Comparison of ENCODE assay signal across 12 cellular contexts in genomic region chr17:43971436-43971835, GRCh38. TPM values are rescaled to one million over a fixed set of nuclear protein-coding genes. Genes with fewer than 3 reads are reported as not detected.
"Had no signal": no experiment of that assay in that cellular context is flagged by ENCODE, and none has a peak within 500 bp of the region (broad histone marks: within the 10 kb centered on the region; RNA-seq: fewer than 3 reads in every experiment).

No MANE protein-coding gene starts in this region.

RNA-seq across cellular contexts. Expression of gene PYY, which starts 17.7 kb away (rescaled TPM):
- total RNA-seq: OCI-LY7, PC-3, PC-9, Right ventricle myocardium inferior, Right ventricle myocardium superior, RPMI7951, SJCRH30, SJSA1, SK-MEL-5, T-cell had no signal

RNA-seq across cellular contexts. Expression of gene PPY, which starts 29.2 kb away (rescaled TPM):
- total RNA-seq: OCI-LY7, PC-3, PC-9, Peyer's patch, Right ventricle myocardium inferior, Right ventricle myocardium superior, RPMI7951, SJCRH30, SJSA1, SK-MEL-5, T-cell had no signal
- polyA plus RNA-seq: SK-N-SH had no signal
